8 cellular contexts compared by ENCODE assay signal in genomic region chr3:160485931-160486330, GRCh38. TPM values are rescaled to one million over a fixed set of nuclear protein-coding genes. Genes with fewer than 3 reads are reported as not detected.
A peak's percentile ranks its signal among the peaks of the same experiment; 100 is the strongest.
DNase-seq lines count a peak whose midpoint lies in the region; ATAC-seq, FAIRE-seq and TF ChIP-seq lines count a peak whose summit lies in the region.

No MANE protein-coding gene starts in this region.

- WGBS in mesendoderm (ENCODE audit: extremely low coverage, insufficient coverage, low lambda C conversion rate), result no CpG with 5 or more reads among the region's 5 CpGs

- H3K27ac ChIP-seq in mesendoderm (ENCODE audit: low read depth, low read length), result no peak overlapping the region

- no peak overlapping the region for H2AK5ac ChIP-seq in mesendoderm (ENCODE audit: low read length)

- no peak overlapping the region for H3K4me2 ChIP-seq in mesendoderm (ENCODE audit: low read length)

- peak overlapping the region; percentile 50 for H3K4me3 ChIP-seq in AG10803 (ENCODE audit: low read length)
- no peak overlapping the region for H3K4me3 ChIP-seq in mesendoderm (ENCODE audit: low read length)

- no peaks in the 10 kb centered on the region for H3K79me2 ChIP-seq in mesendoderm (ENCODE audit: control insufficient read depth, insufficient read depth, low read length)

- CTCF ChIA-PET in activated CD4-positive, alpha-beta memory T cell treated with anti-CD3 and anti-CD28 coated beads, Interleukin-2, amount 10 ng/mL, durations not matched to agents 7 days and 5 days (lab: Charles Lee), result interaction anchor here (1.1 to 2.7 kb wide), 5 partner anchors 8 to 601 kb away, joined by 3 to 13 read pairs (median 4); partner anchors contain the start of gene TRIM59

- no peak overlapping the region for H3K4ac ChIP-seq in mesendoderm (ENCODE audit: low read depth, low read length)

- no peak overlapping the region for H2BK15ac ChIP-seq in mesendoderm (replicated peaks; ENCODE audit: low read depth)

- H3K36me3 ChIP-seq in mesendoderm (ENCODE audit: control insufficient read depth, insufficient read depth, low read length), result no peaks in the 10 kb centered on the region

- H3K4me1 ChIP-seq in mesendoderm (ENCODE audit: control insufficient read depth, low read depth, low read length), result no peaks in the 10 kb centered on the region

- TF ChIP-seq CTCF in AG10803 (conservative IDR thresholded peaks at IDR 0.05; ENCODE audit: low read length) (no peak), GM10266 (IDR thresholded peaks at IDR 0.05; ENCODE audit: control insufficient read depth, insufficient read depth, low read depth, missing control alignments) (peak; percentile 1)

- H3K36me3 Mint-ChIP-seq in activated CD4-positive, alpha-beta memory T cell treated with anti-CD3 and anti-CD28 coated beads, Interleukin-2, amount 10 ng/mL, durations not matched to agents 7 days and 5 days (ENCODE audit: low read depth), result no peaks in the 10 kb centered on the region

- POLR2A ChIA-PET in activated CD4-positive, alpha-beta memory T cell treated with anti-CD3 and anti-CD28 coated beads, Interleukin-2, amount 10 ng/mL, durations not matched to agents 7 days and 5 days (lab: Charles Lee), result no interaction called here

- no peak overlapping the region for H2BK5ac ChIP-seq in mesendoderm (ENCODE audit: low read length)

- no peak overlapping the region for H3K18ac ChIP-seq in mesendoderm (ENCODE audit: low read length)

- H3K4me1 Mint-ChIP-seq in activated CD4-positive, alpha-beta memory T cell treated with anti-CD3 and anti-CD28 coated beads, Interleukin-2, amount 10 ng/mL, durations not matched to agents 7 days and 5 days, result peaks cover 3% of the 10 kb centered on the region

- DNase-seq in AG10803 (ENCODE audit: low read depth) (no peak), GM10266 (ENCODE audit: extremely low spot score) (no peak), mesendoderm (no peak), urothelium cell line (ENCODE audit: low spot score) (no peak)
- DNase-seq in activated CD4-positive, alpha-beta memory T cell treated with anti-CD3 and anti-CD28 coated beads, Interleukin-2, amount 10 ng/mL, durations not matched to agents 7 days and 5 days, result no peak
- DNase-seq in stimulated activated CD4-positive, alpha-beta T cell treated with anti-CD3 and anti-CD28 coated beads, Interleukin-12 subunit alpha, Interleukin-12 subunit beta, amount 100 ng/mL, for 4 hours, result no peak

- H3K27ac Mint-ChIP-seq in activated CD4-positive, alpha-beta memory T cell treated with anti-CD3 and anti-CD28 coated beads, Interleukin-2, amount 10 ng/mL, durations not matched to agents 7 days and 5 days, result no peak overlapping the region

- H3K4me3 Mint-ChIP-seq in activated CD4-positive, alpha-beta memory T cell treated with anti-CD3 and anti-CD28 coated beads, Interleukin-2, amount 10 ng/mL, durations not matched to agents 7 days and 5 days, result peak overlapping the region; percentile 49

- no peaks in the 10 kb centered on the region for H3K27me3 ChIP-seq in mesendoderm (ENCODE audit: insufficient read depth, low read length, poor library complexity)

- no peak overlapping the region for H3K23ac ChIP-seq in mesendoderm (ENCODE audit: low read length)

- peak overlapping the region; percentile 56 for H3K56ac ChIP-seq in mesendoderm (ENCODE audit: low read length)

- H4K5ac ChIP-seq in mesendoderm (ENCODE audit: low read length), result no peak overlapping the region

- no peak overlapping the region for H2BK120ac ChIP-seq in mesendoderm (ENCODE audit: low read depth, low read length)

- no peak for FAIRE-seq in urothelium cell line (lab: Jason Lieb, UNC)

- H3K27me3 Mint-ChIP-seq in activated CD4-positive, alpha-beta memory T cell treated with anti-CD3 and anti-CD28 coated beads, Interleukin-2, amount 10 ng/mL, durations not matched to agents 7 days and 5 days, result peaks cover 2% of the 10 kb centered on the region

- no peak overlapping the region for H3K9ac ChIP-seq in mesendoderm (ENCODE audit: low read length)

- H3K79me1 ChIP-seq in mesendoderm (ENCODE audit: low read length), result no peaks in the 10 kb centered on the region

- no peaks in the 10 kb centered on the region for H3K9me3 Mint-ChIP-seq in activated CD4-positive, alpha-beta memory T cell treated with anti-CD3 and anti-CD28 coated beads, Interleukin-2, amount 10 ng/mL, durations not matched to agents 7 days and 5 days

- no peak for ATAC-seq in GM18498 (IDR thresholded peaks at IDR 0.05; ENCODE audit: unreplicated experiment)
- ATAC-seq in GM21825 (IDR thresholded peaks at IDR 0.05; ENCODE audit: unreplicated experiment), result no peak

- no peak overlapping the region for H4K8ac ChIP-seq in mesendoderm (ENCODE audit: low read depth, low read length)

RNA-seq across cellular contexts. Expression of gene TRIM59, which starts 36.3 kb away (rescaled TPM):
- total RNA-seq in activated CD4-positive, alpha-beta memory T cell treated with anti-CD3 and anti-CD28 coated beads, Interleukin-2, amount 10 ng/mL, durations not matched to agents 7 days and 5 days, result 10 to 100 TPM; 54.3 to 56.6 TPM
- polyA plus RNA-seq in mesendoderm (2013, experiment 1 of 2), result 28.6 TPM
- polyA plus RNA-seq in mesendoderm (2013, experiment 2 of 2), result 30.5 TPM
